Comparison of ENCODE assay signal across 7 cellular contexts in genomic region chr1:161440312-161440894, GRCh38.
DNase-seq lines count a peak whose midpoint lies in the region; TF ChIP-seq lines count a peak whose summit lies in the region.

No MANE protein-coding gene starts in this region.

- peak overlapping the region; percentile 95 for H3K27ac Mint-ChIP-seq in activated naive CD4-positive, alpha-beta T cell treated with anti-CD3 and anti-CD28 coated beads, Interleukin-2, amount 50 U/mL, for 24 hours

- no peaks in the 10 kb centered on the region for H3K9me3 Mint-ChIP-seq in activated naive CD4-positive, alpha-beta T cell treated with anti-CD3 and anti-CD28 coated beads, Interleukin-2, amount 50 U/mL, for 24 hours

- H3K4me1 ChIP-seq in right atrium auricular region: peaks cover 0 to 7% of the 10 kb centered on the region in 2 donors

- peaks cover 0 to 7% of the 10 kb centered on the region in 2 donors for H3K27me3 ChIP-seq in right atrium auricular region

- H3K36me3 Mint-ChIP-seq in activated naive CD4-positive, alpha-beta T cell treated with anti-CD3 and anti-CD28 coated beads, Interleukin-2, amount 50 U/mL, for 24 hours: peaks cover 1% of the 10 kb centered on the region

- TF ChIP-seq CTCF in right atrium auricular region (IDR thresholded peaks at IDR 0.05): peak; percentile 40 to 60

- H3K9me3 ChIP-seq in right atrium auricular region: no peaks in the 10 kb centered on the region

- peak overlapping the region; percentile 40 to 64 for H3K4me3 ChIP-seq in right atrium auricular region
- peak overlapping the region; percentile 57 for H3K4me3 ChIP-seq in skeletal muscle cell (ENCODE audit: low read depth, low read length)

- H3K4me1 Mint-ChIP-seq in activated naive CD4-positive, alpha-beta T cell treated with anti-CD3 and anti-CD28 coated beads, Interleukin-2, amount 50 U/mL, for 24 hours: peaks cover 8% of the 10 kb centered on the region

- peak overlapping the region in 1 of 2 donors; percentile 26 for H3K27ac ChIP-seq in right atrium auricular region

- H3K4me3 Mint-ChIP-seq in activated naive CD4-positive, alpha-beta T cell treated with anti-CD3 and anti-CD28 coated beads, Interleukin-2, amount 50 U/mL, for 24 hours: peak overlapping the region; percentile 90

- DNase-seq in NCI-H460 (ENCODE audit: extremely low read depth, low read depth): peak; percentile 80
- no peak for DNase-seq in right atrium auricular region (ENCODE audit: low spot score)
- DNase-seq in skeletal muscle cell (ENCODE audit: low read depth): no peak
- DNase-seq in stimulated activated naive CD4-positive, alpha-beta T cell treated with Interleukin-2 at 50 U/mL for 16 hours (lab: John Stamatoyannopoulos, UW): no peak
- no peak for DNase-seq in mucosa of gallbladder (ENCODE audit: low spot score)

- peak; percentile 16 for TF ChIP-seq POLR2A in GM19099 (IDR thresholded peaks at IDR 0.05; ENCODE audit: extremely low read depth, insufficient read length, low read depth)

- peaks cover 28% of the 10 kb centered on the region for H3K27me3 Mint-ChIP-seq in activated naive CD4-positive, alpha-beta T cell treated with anti-CD3 and anti-CD28 coated beads, Interleukin-2, amount 50 U/mL, for 24 hours

- H3K36me3 ChIP-seq in right atrium auricular region: no peaks in the 10 kb centered on the region
